21 cellular contexts compared by ENCODE assay signal in the genomic region with DNA sequence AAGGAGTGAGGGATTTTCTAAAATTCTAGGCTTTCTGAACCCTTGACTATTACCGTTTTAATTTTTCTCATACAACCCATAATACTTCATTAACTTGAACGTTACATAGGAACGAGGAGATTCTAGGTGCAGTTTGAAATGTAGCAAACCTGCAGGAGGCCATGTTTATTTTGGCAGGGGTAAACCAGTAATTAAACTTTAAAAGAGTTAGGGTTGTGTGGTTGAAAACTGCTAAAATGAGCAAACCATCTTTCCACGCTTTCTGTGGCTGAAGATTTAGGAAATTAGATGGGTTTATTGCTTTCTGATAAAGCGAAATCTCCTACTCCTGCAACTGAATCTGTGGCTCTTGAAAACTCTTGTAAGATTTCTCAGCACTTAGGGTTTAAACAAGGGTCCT.
"Had no signal": no experiment of that assay in that cellular context is flagged by ENCODE, and none has a peak within 500 bp of the region (broad histone marks: within the 10 kb centered on the region; RNA-seq: fewer than 3 reads in every experiment).

No MANE protein-coding gene starts in this region.

- H3K27me3 ChIP-seq: colonic mucosa, foreskin keratinocyte, hepatocyte, neutrophil, right lobe of liver, spleen, stomach, transverse colon had no signal

- H3K9me3 ChIP-seq: colonic mucosa, neutrophil, psoas muscle, right lobe of liver, spleen, thoracic aorta, transverse colon had no signal

- H3K27ac ChIP-seq: colonic mucosa, foreskin keratinocyte, hepatocyte, neutrophil, psoas muscle, right lobe of liver, spleen, stomach, thoracic aorta, transverse colon had no signal

- H3K4me3 Mint-ChIP-seq: naive thymus-derived CD4-positive, alpha-beta T cell had no signal

- ATAC-seq: foreskin keratinocyte; left colon; left ventricle myocardium superior; naive thymus-derived CD4-positive, alpha-beta T cell; psoas muscle; right lobe of liver; stimulated activated memory B cell treated with anti-CD40 and anti-IgM and Interleukin-4, amounts not matched to agents 10 μg/mL and 1 μg/mL and 100 μg/mL, for 72 hours had no signal

- H2AFZ ChIP-seq: hepatocyte had no signal

- H3K27ac Mint-ChIP-seq: naive thymus-derived CD4-positive, alpha-beta T cell; stimulated activated memory B cell treated with anti-CD40 and anti-IgM and Interleukin-4, amounts not matched to agents 10 μg/mL and 1 μg/mL and 100 μg/mL, for 72 hours had no signal

- H3K4me1 ChIP-seq: colonic mucosa, foreskin keratinocyte, psoas muscle, right lobe of liver, stomach, transverse colon had no signal

- H3K79me2 ChIP-seq: hepatocyte had no signal

- H3K4me1 Mint-ChIP-seq: naive thymus-derived CD4-positive, alpha-beta T cell had no signal

- H3K27me3 Mint-ChIP-seq: naive thymus-derived CD4-positive, alpha-beta T cell; stimulated activated memory B cell treated with anti-CD40 and anti-IgM and Interleukin-4, amounts not matched to agents 10 μg/mL and 1 μg/mL and 100 μg/mL, for 72 hours had no signal

- H3K4me2 ChIP-seq: hepatocyte had no signal

- H3K9me3 Mint-ChIP-seq: stimulated activated memory B cell treated with anti-CD40 and anti-IgM and Interleukin-4, amounts not matched to agents 10 μg/mL and 1 μg/mL and 100 μg/mL, for 72 hours had no signal

- H3K36me3 Mint-ChIP-seq: naive thymus-derived CD4-positive, alpha-beta T cell; stimulated activated memory B cell treated with anti-CD40 and anti-IgM and Interleukin-4, amounts not matched to agents 10 μg/mL and 1 μg/mL and 100 μg/mL, for 72 hours had no signal

- DNase-seq: colonic mucosa; dermis blood vessel endothelial cell; foreskin keratinocyte; head of caudate nucleus; left colon; left ventricle myocardium superior; naive thymus-derived CD4-positive, alpha-beta T cell; psoas muscle; retina; right lobe of liver; spleen; stimulated activated CD4-positive, alpha-beta T cell treated with anti-CD3 and anti-CD28 coated beads, Interleukin-15, amount 100 ng/mL, for 24 hours; stimulated activated CD4-positive, alpha-beta T cell treated with anti-CD3 and anti-CD28 coated beads, Interleukin-1b, Interleukin-23, amount 100 ng/mL, for 48 hours; stimulated activated CD4-positive, alpha-beta T cell treated with anti-CD3 and anti-CD28 coated beads, Interleukin-4, amount 100 ng/mL, for 24 hours; stomach; substantia nigra; transverse colon had no signal
